ENCODE assay signal across 16 cellular contexts in genomic region chr11:1891831-1892115, GRCh38.
DNase-seq lines count a peak whose midpoint lies in the region; ATAC-seq and TF ChIP-seq lines count a peak whose summit lies in the region.
"Had no signal": no experiment of that assay in that cellular context is flagged by ENCODE, and none has a peak within 500 bp of the region (broad histone marks: within the 10 kb centered on the region; RNA-seq: fewer than 3 reads in every experiment).

TSS of gene PRR33 (minus strand) at chr11:1891895. CDS start at chr11:1890584, 1,311 bp downstream.

- peaks cover 42% of the 10 kb centered on the region for H3K4me1 Mint-ChIP-seq in activated naive CD4-positive, alpha-beta T cell treated with anti-CD3 and anti-CD28 coated beads, Interleukin-2, amount 10 ng/mL, durations not matched to agents 7 days and 5 days
- H3K4me1 Mint-ChIP-seq in memory B cell, result peaks cover 18% of the 10 kb centered on the region
- H3K4me1 Mint-ChIP-seq in stimulated activated effector memory CD8-positive, alpha-beta T cell treated with anti-CD3 and anti-CD28 coated beads, Interleukin-12 subunit alpha, Interleukin-12 subunit beta, amount 100 ng/mL, for 72 hours, result peaks cover 20% of the 10 kb centered on the region
- H3K4me1 Mint-ChIP-seq: WTC11 had no signal

- peaks cover 26% of the 10 kb centered on the region for H3K36me3 Mint-ChIP-seq in activated naive CD4-positive, alpha-beta T cell treated with anti-CD3 and anti-CD28 coated beads, Interleukin-2, amount 10 ng/mL, durations not matched to agents 7 days and 5 days
- peaks cover 7% of the 10 kb centered on the region for H3K36me3 Mint-ChIP-seq in memory B cell
- no peaks in the 10 kb centered on the region for H3K36me3 Mint-ChIP-seq in stimulated activated effector memory CD8-positive, alpha-beta T cell treated with anti-CD3 and anti-CD28 coated beads, Interleukin-12 subunit alpha, Interleukin-12 subunit beta, amount 100 ng/mL, for 72 hours
- H3K36me3 Mint-ChIP-seq: WTC11 had no signal

- DNase-seq in activated naive CD4-positive, alpha-beta T cell treated with anti-CD3 and anti-CD28 coated beads, Interleukin-2, amount 10 ng/mL, durations not matched to agents 7 days and 5 days, result no peak
- DNase-seq in activated naive CD4-positive, alpha-beta T cell treated with anti-CD3 and anti-CD28 coated beads, Interleukin-2, amount 50 U/mL, for 16 hours, result no peak
- DNase-seq in RWPE1 (ENCODE audit: low spot score) (no peak), memory B cell (ENCODE audit: low spot score in 2 of 2) (no peak), DMS153 treated with DMSO at 0.1 percent for 48 hours (lab: John Stamatoyannopoulos, UW; ENCODE audit: unreplicated experiment) (no peak), iPS-NIHi11 (ENCODE audit: low spot score) (no peak)
- no peak for DNase-seq in stimulated activated effector memory CD8-positive, alpha-beta T cell treated with anti-CD3 and anti-CD28 coated beads, Interleukin-12 subunit alpha, Interleukin-12 subunit beta, amount 100 ng/mL, for 72 hours (ENCODE audit: low spot score in 2 of 2)
- DNase-seq: islet precursor cell, NCI-H1092, NCI-H774 had no signal

- peaks cover 4% of the 10 kb centered on the region for H3K9me3 Mint-ChIP-seq in activated naive CD4-positive, alpha-beta T cell treated with anti-CD3 and anti-CD28 coated beads, Interleukin-2, amount 10 ng/mL, durations not matched to agents 7 days and 5 days
- H3K9me3 Mint-ChIP-seq in memory B cell, result peaks cover 7% of the 10 kb centered on the region
- H3K9me3 Mint-ChIP-seq in stimulated activated effector memory CD8-positive, alpha-beta T cell treated with anti-CD3 and anti-CD28 coated beads, Interleukin-12 subunit alpha, Interleukin-12 subunit beta, amount 100 ng/mL, for 72 hours, result no peaks in the 10 kb centered on the region
- H3K9me3 Mint-ChIP-seq: WTC11 had no signal

- H3K27ac Mint-ChIP-seq in activated naive CD4-positive, alpha-beta T cell treated with anti-CD3 and anti-CD28 coated beads, Interleukin-2, amount 10 ng/mL, durations not matched to agents 7 days and 5 days, result peak within 1 kb of the TSS; percentile 38
- H3K27ac Mint-ChIP-seq in memory B cell, result peak within 1 kb of the TSS; percentile 66
- no peak within 1 kb of the TSS for H3K27ac Mint-ChIP-seq in stimulated activated effector memory CD8-positive, alpha-beta T cell treated with anti-CD3 and anti-CD28 coated beads, Interleukin-12 subunit alpha, Interleukin-12 subunit beta, amount 100 ng/mL, for 72 hours
- H3K27ac Mint-ChIP-seq: WTC11 had no signal

- H3K27ac ChIP-seq in RWPE1, result peak within 1 kb of the TSS; percentile 72
- H3K27ac ChIP-seq: coronary artery, ovary, Peyer's patch, vagina had no signal

- CTCF ChIA-PET in activated naive CD4-positive, alpha-beta T cell treated with anti-CD3 and anti-CD28 coated beads, Interleukin-2, amount 10 ng/mL, durations not matched to agents 7 days and 5 days (lab: Charles Lee), result interaction anchor here (2.5 to 2.8 kb wide), 2 partner anchors 10 to 30 kb away, joined by 9 to 10 read pairs; no protein-coding TSS in a partner anchor
- CTCF ChIA-PET in RWPE1 (lab: Yijun Ruan, JAX), result interaction anchor here (0.5 to 1.8 kb wide), 2 partner anchors 9 to 55 kb away, joined by 5 to 6 read pairs; no protein-coding TSS in a partner anchor

- peak within 1 kb of the TSS; percentile 68 for H3K4me3 Mint-ChIP-seq in activated naive CD4-positive, alpha-beta T cell treated with anti-CD3 and anti-CD28 coated beads, Interleukin-2, amount 10 ng/mL, durations not matched to agents 7 days and 5 days
- no peak within 1 kb of the TSS for H3K4me3 Mint-ChIP-seq in memory B cell
- H3K4me3 Mint-ChIP-seq in stimulated activated effector memory CD8-positive, alpha-beta T cell treated with anti-CD3 and anti-CD28 coated beads, Interleukin-12 subunit alpha, Interleukin-12 subunit beta, amount 100 ng/mL, for 72 hours, result peak within 1 kb of the TSS; percentile 11
- H3K4me3 Mint-ChIP-seq: WTC11 had no signal

- POLR2A ChIA-PET in RWPE1 (lab: Yijun Ruan, JAX; ENCODE audit: low non-redundant PET), result no interaction called here

- H3K27me3 Mint-ChIP-seq in activated naive CD4-positive, alpha-beta T cell treated with anti-CD3 and anti-CD28 coated beads, Interleukin-2, amount 10 ng/mL, durations not matched to agents 7 days and 5 days, result peaks cover 14% of the 10 kb centered on the region
- H3K27me3 Mint-ChIP-seq in memory B cell, result no peaks in the 10 kb centered on the region

- TF ChIP-seq CTCF in RWPE1 (conservative IDR thresholded peaks at IDR 0.05; ENCODE audit: low read depth), result no peak

- no peak for ATAC-seq in memory B cell (ENCODE audit: low read depth)
- ATAC-seq in stimulated activated effector memory CD8-positive, alpha-beta T cell treated with anti-CD3 and anti-CD28 coated beads, Interleukin-12 subunit alpha, Interleukin-12 subunit beta, amount 100 ng/mL, for 72 hours, result no peak
- ATAC-seq in HG03457 (IDR thresholded peaks at IDR 0.05; ENCODE audit: unreplicated experiment), result no peak
- ATAC-seq: WTC11 had no signal
